In genomic region chr19:4414144-4414799, GRCh38 we compare ENCODE assay signal across 2 cellular contexts.
TF ChIP-seq lines count a peak whose summit lies in the region.

No MANE protein-coding gene starts in this region.

TF ChIP-seq in Ishikawa, 13 proteins besides CTCF, POLR2A, EP300 and RAD21:
- TF ChIP-seq YY1 (IDR thresholded peaks at IDR 0.05; ENCODE audit: low read depth), result no peak
- TF ChIP-seq CEBPB (IDR thresholded peaks at IDR 0.05), result peak; percentile 25; the same call in 1 of the 2 replicates
- TF ChIP-seq TEAD4 (IDR thresholded peaks at IDR 0.05), result no peak
- TF ChIP-seq MAX (IDR thresholded peaks at IDR 0.05), result no peak
- no peak for TF ChIP-seq CREB1 (IDR thresholded peaks at IDR 0.05; ENCODE audit: low read depth)
- TF ChIP-seq TAF1 (IDR thresholded peaks at IDR 0.05; ENCODE audit: low read depth), result no peak

TF ChIP-seq in H1, 55 proteins besides CTCF, POLR2A, EP300 and RAD21:
- TF ChIP-seq POLR2AphosphoS5 (IDR thresholded peaks at IDR 0.05; ENCODE audit: low read depth, low read length) (0 out of 2 replicates have a peak, but pooled peaks have one; percentile 16), KDM5A (IDR thresholded peaks at IDR 0.05; ENCODE audit: low read length) (no peak)
TF ChIP-seq in H1: peak in this region for 1.
